8 cellular contexts compared by ENCODE assay signal in the genomic region with DNA sequence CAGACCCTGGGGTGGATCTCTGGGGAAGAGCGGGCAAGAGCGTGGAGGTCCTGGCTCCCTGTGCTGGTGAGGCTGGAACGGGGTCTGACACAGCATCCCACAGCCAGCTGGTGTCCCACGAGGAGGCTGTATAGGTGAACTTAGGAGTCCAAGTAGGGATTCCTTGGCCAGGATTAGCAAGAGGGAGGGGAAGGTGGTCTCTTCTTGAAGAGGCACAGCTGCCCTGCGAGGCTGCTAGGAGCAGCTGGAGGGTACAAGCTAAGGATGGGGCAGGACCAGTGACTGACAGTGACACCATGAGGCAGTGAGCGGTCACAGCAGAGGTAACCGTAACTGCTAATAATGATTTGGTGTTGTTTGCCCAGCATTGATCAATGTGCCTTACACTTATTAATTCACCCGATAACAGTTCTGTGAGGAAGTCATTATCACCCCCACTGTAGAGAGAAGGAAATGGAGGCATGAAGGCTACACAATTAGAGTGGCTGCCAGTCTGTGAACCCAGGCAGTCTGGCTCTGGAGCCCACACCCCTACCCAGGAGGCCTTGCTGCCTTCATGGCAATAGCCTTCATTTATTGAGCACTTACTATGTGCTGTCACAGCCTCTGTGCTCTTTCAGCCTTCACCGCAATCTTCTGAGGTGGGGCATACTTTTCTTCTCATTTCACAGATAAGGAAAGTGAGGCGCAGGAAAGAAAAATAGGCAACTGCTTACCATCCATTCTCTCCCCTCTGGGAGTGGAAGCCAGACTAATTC. TPM values are rescaled to one million over a fixed set of nuclear protein-coding genes. Genes with fewer than 3 reads are reported as not detected.
A peak's percentile ranks its signal among the peaks of the same experiment; 100 is the strongest.
DNase-seq lines count a peak whose midpoint lies in the region; ATAC-seq and TF ChIP-seq lines count a peak whose summit lies in the region.

No MANE protein-coding gene starts in this region.

- TF ChIP-seq CTCF in GM20000 (IDR thresholded peaks at IDR 0.05; ENCODE audit: extremely low read depth, missing control alignments), result peak; percentile 67
- TF ChIP-seq CTCF in mammary epithelial cell (conservative IDR thresholded peaks at IDR 0.05 in 1 of 2, IDR thresholded peaks at IDR 0.05 in 1 of 2; ENCODE audit: extremely low read depth in 1 of 2, insufficient read depth in 1 of 2, low read depth in 1 of 2, low read length in 2 of 2), result peak; percentile 44 to 54
- TF ChIP-seq CTCF in thoracic aorta (IDR thresholded peaks at IDR 0.05), result peak; percentile 53

- H3K27me3 ChIP-seq in mammary epithelial cell (ENCODE audit: insufficient read depth, low read length), result no peaks in the 10 kb centered on the region
- no peaks in the 10 kb centered on the region for H3K27me3 ChIP-seq in thoracic aorta (replicated peaks; ENCODE audit: insufficient read depth)

- H3K4me2 ChIP-seq in mammary epithelial cell (ENCODE audit: insufficient read depth, low read depth, low read length), result no peak overlapping the region

- dilution Hi-C loops in mammary epithelial cell (cut with HindIII; ENCODE audit: low sequenced_read_pairs), result no loop called here

- H3K27ac ChIP-seq in mammary epithelial cell (ENCODE audit: insufficient read depth, low read depth, low read length), result no peak overlapping the region
- peak overlapping the region in 1 of 2 donors; percentile 83 for H3K27ac ChIP-seq in thoracic aorta

- H3K9ac ChIP-seq in mammary epithelial cell (ENCODE audit: insufficient read depth, low read length), result no peak overlapping the region

- H3K4me1 ChIP-seq in mammary epithelial cell (ENCODE audit: insufficient read depth, low read length), result peaks cover 29% of the 10 kb centered on the region
- H3K4me1 ChIP-seq in thoracic aorta (ENCODE audit: control insufficient read depth in 1 of 2, low read depth in 2 of 2), result peaks cover 17 to 38% of the 10 kb centered on the region in 2 donors

- H2AFZ ChIP-seq in mammary epithelial cell (ENCODE audit: low read depth, low read length), result no peak overlapping the region

- H3K9me3 ChIP-seq in mammary epithelial cell (replicated peaks; ENCODE audit: insufficient read depth, low read length), result no peaks in the 10 kb centered on the region
- H3K9me3 ChIP-seq in thoracic aorta, result no peaks in the 10 kb centered on the region

- DNase-seq in DMS53 treated with DMSO at 0.1 percent for 48 hours (lab: John Stamatoyannopoulos, UW; ENCODE audit: unreplicated experiment) (peak; percentile 13), GM20000 (ENCODE audit: low spot score) (peak; percentile 79), HuH-7.5 (ENCODE audit: low spot score) (peak; percentile 71), mammary epithelial cell (no peak), left lobe of liver (ENCODE audit: low spot score) (no peak), thoracic aorta (ENCODE audit: low spot score) (no peak), hippocampal formation (lab: John Stamatoyannopoulos, UW) (no peak)

- no peak overlapping the region for H3K4me3 ChIP-seq in mammary epithelial cell (replicated peaks in 1 of 3; ENCODE audit: insufficient read depth in 1 of 3, low read depth in 2 of 3, low read length in 3 of 3)
- no peak overlapping the region for H3K4me3 ChIP-seq in thoracic aorta

- in situ Hi-C loops in mammary epithelial cell (cut with MboI; ENCODE audit: low sequenced_read_pairs in 2 of 2), result no loop called here

- no TSS peak for BruUV-seq in mammary epithelial cell (replicated peaks; lab: Mats Ljungman, UMichigan)

- WGBS in mammary epithelial cell (ENCODE audit: low coverage, missing lambda C conversion rate), result 94% methylated on average over 7 of the region's 10 CpGs

- CTCF ChIA-PET in mammary epithelial cell (lab: Charles Lee; ENCODE audit: low non-redundant PET), result interaction anchor here (0.6 to 1.0 kb wide), 3 partner anchors 102 to 793 kb away, joined by 3 to 11 read pairs (median 4); no protein-coding TSS in a partner anchor

- no peaks in the 10 kb centered on the region for H3K36me3 ChIP-seq in mammary epithelial cell (ENCODE audit: insufficient read depth, low read length)
- H3K36me3 ChIP-seq in thoracic aorta, result no peaks in the 10 kb centered on the region

- ATAC-seq in SK-N-SH treated with all-trans-retinoic acid at 6 μM for 48 hours (peak; percentile 84), left lobe of liver (peak; percentile 87), thoracic aorta (ENCODE audit: insufficient number of reproducible peaks, low FRiP score, low read depth) (no peak)

- H3K79me2 ChIP-seq in mammary epithelial cell (ENCODE audit: insufficient read depth, low read length), result no peaks in the 10 kb centered on the region

- intact Hi-C loops in mammary epithelial cell (cut with micrococcal nuclease), result loop anchor here (1.0 to 5.0 kb wide), 4 partner anchors 47 to 982 kb away; partner anchors contain the start of genes ATP13A3 and OPA1

- H4K20me1 ChIP-seq in mammary epithelial cell (ENCODE audit: insufficient read depth, low read length), result no peaks in the 10 kb centered on the region

TF ChIP-seq in SK-N-SH treated with all-trans-retinoic acid at 6 μM for 48 hours, 23 proteins besides CTCF, POLR2A, EP300 and RAD21 (continues in another document):
- TF ChIP-seq ISL1 (CRISPR knock-in tag; IDR thresholded peaks at IDR 0.05), result no peak
- no peak for TF ChIP-seq TOX (CRISPR knock-in tag; IDR thresholded peaks at IDR 0.05; ENCODE audit: borderline replicate concordance)
- TF ChIP-seq, protein P1, sequence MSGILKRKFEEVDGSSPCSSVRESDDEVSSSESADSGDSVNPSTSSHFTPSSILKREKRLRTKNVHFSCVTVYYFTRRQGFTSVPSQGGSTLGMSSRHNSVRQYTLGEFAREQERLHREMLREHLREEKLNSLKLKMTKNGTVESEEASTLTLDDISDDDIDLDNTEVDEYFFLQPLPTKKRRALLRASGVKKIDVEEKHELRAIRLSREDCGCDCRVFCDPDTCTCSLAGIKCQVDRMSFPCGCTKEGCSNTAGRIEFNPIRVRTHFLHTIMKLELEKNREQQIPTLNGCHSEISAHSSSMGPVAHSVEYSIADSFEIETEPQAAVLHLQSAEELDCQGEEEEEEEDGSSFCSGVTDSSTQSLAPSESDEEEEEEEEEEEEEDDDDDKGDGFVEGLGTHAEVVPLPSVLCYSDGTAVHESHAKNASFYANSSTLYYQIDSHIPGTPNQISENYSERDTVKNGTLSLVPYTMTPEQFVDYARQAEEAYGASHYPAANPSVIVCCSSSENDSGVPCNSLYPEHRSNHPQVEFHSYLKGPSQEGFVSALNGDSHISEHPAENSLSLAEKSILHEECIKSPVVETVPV (CRISPR knock-in tag; IDR thresholded peaks at IDR 0.05), result no peak
- no peak for TF ChIP-seq ZNF8 (CRISPR knock-in tag; IDR thresholded peaks at IDR 0.05)
- no peak for TF ChIP-seq CSDC2 (CRISPR knock-in tag; IDR thresholded peaks at IDR 0.05)
- TF ChIP-seq BACH2 (CRISPR knock-in tag; IDR thresholded peaks at IDR 0.05; ENCODE audit: borderline replicate concordance), result no peak
- no peak for TF ChIP-seq ZNF70 (CRISPR knock-in tag; IDR thresholded peaks at IDR 0.05)
- TF ChIP-seq GLIS3 (CRISPR knock-in tag; IDR thresholded peaks at IDR 0.05), result no peak
- TF ChIP-seq ZNF565 (CRISPR knock-in tag; conservative IDR thresholded peaks at IDR 0.05; ENCODE audit: low read depth), result no peak
- TF ChIP-seq CREB5 (CRISPR knock-in tag; IDR thresholded peaks at IDR 0.05; ENCODE audit: low read depth), result no peak
- TF ChIP-seq TCF4 (CRISPR knock-in tag; IDR thresholded peaks at IDR 0.05; ENCODE audit: borderline replicate concordance), result no peak
- TF ChIP-seq PATZ1 (CRISPR knock-in tag; IDR thresholded peaks at IDR 0.05; ENCODE audit: borderline replicate concordance), result no peak
- no peak for TF ChIP-seq ESRRG (CRISPR knock-in tag; IDR thresholded peaks at IDR 0.05)
- TF ChIP-seq RARB (CRISPR knock-in tag; IDR thresholded peaks at IDR 0.05), result no peak
- no peak for TF ChIP-seq ZFP3 (CRISPR knock-in tag; IDR thresholded peaks at IDR 0.05)
- no peak for TF ChIP-seq OSR1 (CRISPR knock-in tag; IDR thresholded peaks at IDR 0.05)

RNA-seq across cellular contexts. Expression of gene TMEM44, which starts 59.4 kb away (rescaled TPM):
- total RNA-seq in mammary epithelial cell (10 to 100 TPM; 12.0 to 21.1 TPM), left lobe of liver (4.6 TPM), thoracic aorta (10 to 100 TPM; 11.0 to 11.5 TPM)
- polyA plus RNA-seq in mammary epithelial cell, result 14.0 TPM
- 14.6 TPM for polyA minus RNA-seq in mammary epithelial cell

Comparison
In these comparisons a context has a peak if more than half of its experiments do, and no peak if none do; other contexts are left out.
1. DNase-seq: peak in DMS53 treated with DMSO at 0.1 percent for 48 hours (single experiment), GM20000 (single experiment) and HuH-7.5 (single experiment); none in mammary epithelial cell (single experiment), left lobe of liver (single experiment), thoracic aorta (single experiment) and hippocampal formation (0 of 2).
2. Peak in every context shown above with its lines, with median percentiles within 50 percentile points of each other: CTCF ChIP-seq.